Comparison of ENCODE assay signal across 21 cellular contexts in the genomic region with DNA sequence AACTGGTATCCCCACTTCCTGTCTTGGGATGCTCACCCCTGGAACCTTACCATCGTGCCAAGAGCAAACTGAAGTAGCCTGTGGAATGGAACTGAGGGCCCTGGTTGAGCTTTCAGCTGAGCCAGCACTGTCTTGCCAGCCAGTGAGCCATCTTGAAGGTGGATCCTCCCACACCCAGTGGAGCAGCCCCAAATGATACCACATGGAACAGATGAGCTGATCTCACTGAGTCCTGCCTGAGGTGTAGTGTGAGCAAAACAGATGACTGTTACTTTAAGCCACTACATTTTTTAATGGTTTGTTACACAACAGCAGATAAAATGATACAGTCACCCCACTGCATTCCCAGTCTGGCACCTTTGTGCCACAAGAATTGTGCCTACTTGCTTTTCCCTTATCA. TPM values are rescaled to one million over a fixed set of nuclear protein-coding genes. Genes with fewer than 3 reads are reported as not detected.
A peak's percentile ranks its signal among the peaks of the same experiment; 100 is the strongest.
DNase-seq lines count a peak whose midpoint lies in the region; ATAC-seq lines count a peak whose summit lies in the region.
"Had no signal": no experiment of that assay in that cellular context is flagged by ENCODE, and none has a peak within 500 bp of the region (broad histone marks: within the 10 kb centered on the region; RNA-seq: fewer than 3 reads in every experiment).

No MANE protein-coding gene starts in this region.

- peaks cover 8% of the 10 kb centered on the region; the same call in 1 of the 2 replicates for H4K20me1 ChIP-seq in GM23248 (ENCODE audit: insufficient read depth)

- peak; percentile 28 for DNase-seq in activated naive CD4-positive, alpha-beta T cell treated with Interleukin-2 at 50 U/mL for 16 hours
- no peak for DNase-seq in activated naive CD4-positive, alpha-beta T cell (lab: John Stamatoyannopoulos, UW)
- DNase-seq in GM23248 (peak; percentile 52), left cardiac atrium (no peak), SJCRH30 (no peak), kidney glomerular epithelial cell (lab: John Stamatoyannopoulos, UW) (no peak)
- DNase-seq in naive thymus-derived CD8-positive, alpha-beta T cell = no peak
- DNase-seq: Caco-2, dermis blood vessel endothelial cell, NCI-H2029, NCI-H446, spleen, trophoblast cell had no signal

- H3K27me3 Mint-ChIP-seq in activated T-helper 17 cell treated with anti-CD3 and anti-CD28 coated beads, Interleukin-2, amount 50 U/mL, for 72 hours = no peaks in the 10 kb centered on the region
- no peaks in the 10 kb centered on the region for H3K27me3 Mint-ChIP-seq in naive thymus-derived CD8-positive, alpha-beta T cell
- H3K27me3 Mint-ChIP-seq: stimulated activated naive CD8-positive, alpha-beta T cell treated with anti-CD3 and anti-CD28 coated beads, Interleukin-15, Interleukin-2, amounts not matched to agents 100 ng/mL and 50 ng/mL, for 24 hours had no signal

- peaks cover 52% of the 10 kb centered on the region for H3K4me1 Mint-ChIP-seq in activated T-helper 17 cell treated with anti-CD3 and anti-CD28 coated beads, Interleukin-2, amount 50 U/mL, for 72 hours
- H3K4me1 Mint-ChIP-seq in naive thymus-derived CD8-positive, alpha-beta T cell = peaks cover 37 to 76% (median 72%) of the 10 kb centered on the region in 4 donors

- no peak overlapping the region for H3K9ac ChIP-seq in GM23248

- H3K4me3 Mint-ChIP-seq in activated T-helper 17 cell treated with anti-CD3 and anti-CD28 coated beads, Interleukin-2, amount 50 U/mL, for 72 hours = peak overlapping the region; percentile 96
- no peak overlapping the region for H3K4me3 Mint-ChIP-seq in naive thymus-derived CD8-positive, alpha-beta T cell
- H3K4me3 Mint-ChIP-seq: mesothelial cell of epicardium; stimulated activated naive CD8-positive, alpha-beta T cell treated with anti-CD3 and anti-CD28 coated beads, Interleukin-15, Interleukin-2, amounts not matched to agents 100 ng/mL and 50 ng/mL, for 24 hours had no signal

- peak overlapping the region; percentile 89 for H3K27ac Mint-ChIP-seq in activated T-helper 17 cell treated with anti-CD3 and anti-CD28 coated beads, Interleukin-2, amount 50 U/mL, for 72 hours
- H3K27ac Mint-ChIP-seq in naive thymus-derived CD8-positive, alpha-beta T cell = peak overlapping the region in 7 of 10 donors; percentile 3 to 83 (median 48)
- H3K27ac Mint-ChIP-seq: mesothelial cell of epicardium had no signal

- H2AFZ ChIP-seq in GM23248 = no peak overlapping the region

- H3K4me3 ChIP-seq in GM23248 = no peak overlapping the region
- no peak overlapping the region for H3K4me3 ChIP-seq in SJCRH30
- H3K4me3 ChIP-seq: gastroesophageal sphincter, spleen had no signal

- no peaks in the 10 kb centered on the region for H3K27me3 ChIP-seq in GM23248 (replicated peaks; ENCODE audit: insufficient read depth)
- H3K27me3 ChIP-seq in SJCRH30 = no peaks in the 10 kb centered on the region
- H3K27me3 ChIP-seq: gastroesophageal sphincter, neutrophil, spleen had no signal

- POLR2A ChIA-PET in naive thymus-derived CD8-positive, alpha-beta T cell (lab: Charles Lee) = interaction anchor here (9.1 kb wide), 1 partner anchor 10 kb away, joined by 176 read pairs; the partner anchor contains the start of gene GRPEL2

- no peaks in the 10 kb centered on the region for H3K9me2 ChIP-seq in GM23248 (ENCODE audit: insufficient read depth)

- H3K4me2 ChIP-seq in GM23248 (ENCODE audit: unreplicated experiment) = no peak overlapping the region

- in situ Hi-C loops in GM23248 (cut with MboI) = no loop called here

- H3K4me1 ChIP-seq in GM23248 (ENCODE audit: insufficient read depth) = 0 out of 2 replicates have a peak, but pooled peaks cover 2% of the 10 kb centered on the region
- H3K4me1 ChIP-seq in SJCRH30 = 0 out of 2 replicates have a peak, but pooled peaks cover 4% of the 10 kb centered on the region

- H3K36me3 Mint-ChIP-seq in activated T-helper 17 cell treated with anti-CD3 and anti-CD28 coated beads, Interleukin-2, amount 50 U/mL, for 72 hours (ENCODE audit: low read depth) = peaks cover 56% of the 10 kb centered on the region
- peaks cover 5 to 49% (median 31%) of the 10 kb centered on the region in 3 donors for H3K36me3 Mint-ChIP-seq in naive thymus-derived CD8-positive, alpha-beta T cell

- no peaks in the 10 kb centered on the region for H3K9me3 ChIP-seq in GM23248 (ENCODE audit: low read depth)
- H3K9me3 ChIP-seq in SJCRH30 (replicated peaks) = no peaks in the 10 kb centered on the region
- H3K9me3 ChIP-seq: Caco-2, gastroesophageal sphincter, neutrophil, spleen had no signal

- 92 to 100% methylated on average over 1 of the region's 1 CpG for WGBS in GM23248 (ENCODE audit: low coverage in 1 of 2, low lambda C conversion rate in 2 of 2, missing lambda C conversion rate in 2 of 2), 2 experiments

- intact Hi-C loops in left cardiac atrium (cut with DNase I) = no loop called here

- H3K36me3 ChIP-seq in GM23248 (ENCODE audit: low read depth) (peaks cover 42% of the 10 kb centered on the region), SJCRH30 (peaks cover 28% of the 10 kb centered on the region)

- peaks cover 47% of the 10 kb centered on the region for H3F3A ChIP-seq in GM23248 (ENCODE audit: insufficient read depth)

- H3K27ac ChIP-seq in GM23248 = 0 out of 2 replicates have a peak overlapping the region, but pooled peaks have one; percentile 26
- H3K27ac ChIP-seq in SJCRH30 = no peak overlapping the region
- H3K27ac ChIP-seq: gastroesophageal sphincter, neutrophil, spleen, VCaP had no signal

- ATAC-seq in activated T-helper 17 cell treated with anti-CD3 and anti-CD28 coated beads, Interleukin-2, amount 50 U/mL, for 72 hours (replicated peaks) = peak; percentile 38
- ATAC-seq in naive thymus-derived CD8-positive, alpha-beta T cell = no peak
- ATAC-seq in left cardiac atrium = no peak
- ATAC-seq: gastroesophageal sphincter, HCT116 had no signal

- peaks cover 28% of the 10 kb centered on the region for H3K79me2 ChIP-seq in GM23248 (ENCODE audit: insufficient read depth)

- H3K9me3 Mint-ChIP-seq in activated T-helper 17 cell treated with anti-CD3 and anti-CD28 coated beads, Interleukin-2, amount 50 U/mL, for 72 hours = peaks cover 6% of the 10 kb centered on the region
- no peaks in the 10 kb centered on the region for H3K9me3 Mint-ChIP-seq in naive thymus-derived CD8-positive, alpha-beta T cell
- H3K9me3 Mint-ChIP-seq: mesothelial cell of epicardium; stimulated activated naive CD8-positive, alpha-beta T cell treated with anti-CD3 and anti-CD28 coated beads, Interleukin-15, Interleukin-2, amounts not matched to agents 100 ng/mL and 50 ng/mL, for 24 hours had no signal

RNA-seq across cellular contexts. Expression of gene PCYOX1L, which starts 2.2 kb away (rescaled TPM):
- 10.7 and 12.6 TPM in 2 replicates for total RNA-seq in GM23248 (2014; rRNA removed; shearing (Covaris generic))
- 10.4 and 10.5 TPM in 2 replicates for polyA plus RNA-seq in GM23248 (2016; fragmentation: Nextera tagmentation; extraction: Ambion mirVana)
- total RNA-seq in activated T-helper 17 cell treated with anti-CD3 and anti-CD28 coated beads, Interleukin-2, amount 50 U/mL, for 72 hours = 10 to 100 TPM; 11.9 to 19.7 TPM
- 10 to 100 TPM; 40.0 to 47.0 TPM for total RNA-seq in naive thymus-derived CD8-positive, alpha-beta T cell
- 10 to 100 TPM in 2 of 3 donors, 1 to 10 TPM in 1; 6.6 to 17.6 (median 12.6) TPM for polyA plus RNA-seq in naive thymus-derived CD8-positive, alpha-beta T cell
- total RNA-seq in left cardiac atrium = 1 to 10 TPM; 5.2 to 5.4 TPM
- total RNA-seq in SJCRH30 (2014; rRNA removed; shearing (Covaris generic)) = 2.6 and 3.9 TPM in 2 replicates

RNA-seq across cellular contexts. Expression of gene GRPEL2, which starts 10.4 kb away (rescaled TPM):
- 26.3 and 27.0 TPM in 2 replicates for total RNA-seq in GM23248 (2014; rRNA removed; shearing (Covaris generic))
- 17.0 and 19.5 TPM in 2 replicates for polyA plus RNA-seq in GM23248 (2016; fragmentation: Nextera tagmentation; extraction: Ambion mirVana)
- total RNA-seq in activated T-helper 17 cell treated with anti-CD3 and anti-CD28 coated beads, Interleukin-2, amount 50 U/mL, for 72 hours = 10 to 100 TPM; 27.6 to 28.1 TPM
- total RNA-seq in naive thymus-derived CD8-positive, alpha-beta T cell = 10 to 100 TPM; 47.6 to 48.0 TPM
- polyA plus RNA-seq in naive thymus-derived CD8-positive, alpha-beta T cell = 1 to 10 TPM; 4.2 to 6.6 (median 5.8) TPM
- 10 to 100 TPM in 1 of 2 donors, 1 to 10 TPM in 1; 8.7 to 15.4 TPM for total RNA-seq in left cardiac atrium
- 28.3 and 35.4 TPM in 2 replicates for total RNA-seq in SJCRH30 (2014; rRNA removed; shearing (Covaris generic))

RNA-seq across cellular contexts. Expression of gene IL17B, which starts 23.4 kb away (rescaled TPM):
- total RNA-seq in GM23248 (2014; rRNA removed; shearing (Covaris generic)) = not detected in 2 replicates
- 0.29 and 0.43 TPM in 2 replicates for polyA plus RNA-seq in GM23248 (2016; fragmentation: Nextera tagmentation; extraction: Ambion mirVana)
- total RNA-seq in activated T-helper 17 cell treated with anti-CD3 and anti-CD28 coated beads, Interleukin-2, amount 50 U/mL, for 72 hours = not detected
- not detected for total RNA-seq in naive thymus-derived CD8-positive, alpha-beta T cell
- polyA plus RNA-seq in naive thymus-derived CD8-positive, alpha-beta T cell = not detected
- under 1 TPM; 0.44 to 0.89 TPM for total RNA-seq in left cardiac atrium
- total RNA-seq in SJCRH30 (2014; rRNA removed; shearing (Covaris generic)) = 1.5 and 3.3 TPM in 2 replicates
- total RNA-seq: Caco-2, dermis blood vessel endothelial cell, mesothelial cell of epicardium, renal cortical epithelial cell had no signal

Comparison
In these comparisons a context has a peak if more than half of its experiments do, and no peak if none do; other contexts are left out.
1. DNase-seq: peak in activated naive CD4-positive, alpha-beta T cell treated with Interleukin-2 at 50 U/mL for 16 hours (single experiment) and GM23248 (single experiment); none in activated naive CD4-positive, alpha-beta T cell (0 of 4), naive thymus-derived CD8-positive, alpha-beta T cell (0 of 10), left cardiac atrium (single experiment), SJCRH30 (0 of 2) and kidney glomerular epithelial cell (single experiment).